ENCODE assay signal across 12 cellular contexts in the genomic region with DNA sequence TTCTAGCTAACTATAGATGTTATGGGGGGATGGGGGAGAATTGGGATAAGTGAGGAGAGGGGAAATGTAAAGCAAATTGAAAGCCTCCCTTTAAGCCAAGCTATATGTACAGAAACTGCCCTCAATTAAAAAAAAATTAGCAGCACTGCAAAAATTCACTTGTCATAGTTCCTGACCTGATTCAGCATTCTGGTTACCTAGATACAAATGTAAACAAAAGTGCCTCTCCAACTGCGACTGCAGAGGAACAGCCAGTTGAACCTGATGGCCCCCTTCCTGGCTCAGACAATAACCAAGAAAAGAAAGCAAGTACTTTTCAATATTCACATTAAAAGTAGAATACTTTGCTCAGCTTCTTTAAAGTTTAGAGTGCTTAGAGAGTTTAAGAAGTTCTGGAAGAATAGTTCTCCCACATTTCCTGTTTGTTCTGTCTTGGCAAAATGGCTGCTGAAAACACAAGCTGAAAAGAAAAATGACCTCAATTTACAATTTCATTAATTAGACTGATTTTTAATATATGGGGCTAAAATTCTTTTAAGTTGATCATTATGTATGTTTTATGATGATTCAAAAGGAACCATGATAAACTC. TPM values are rescaled to one million over a fixed set of nuclear protein-coding genes. Genes with fewer than 3 reads are reported as not detected.
DNase-seq lines count a peak whose midpoint lies in the region; ATAC-seq, FAIRE-seq and TF ChIP-seq lines count a peak whose summit lies in the region.
"Had no signal": no experiment of that assay in that cellular context is flagged by ENCODE, and none has a peak within 500 bp of the region (broad histone marks: within the 10 kb centered on the region; RNA-seq: fewer than 3 reads in every experiment).

No MANE protein-coding gene starts in this region.

- 0 out of 2 replicates have a peak overlapping the region, but pooled peaks have one; percentile 11 for H2AFZ ChIP-seq in Loucy (ENCODE audit: low read length)

- H3K79me2 ChIP-seq in Loucy (ENCODE audit: insufficient read depth, low read length) = no peaks in the 10 kb centered on the region

- TF ChIP-seq CTCF in Calu3 (IDR thresholded peaks at IDR 0.05; ENCODE audit: unreplicated experiment) (no peak), Loucy (conservative IDR thresholded peaks at IDR 0.05; ENCODE audit: low read length) (no peak), VCaP (conservative IDR thresholded peaks at IDR 0.05) (no peak)

- no peak overlapping the region for H3K4me3 Mint-ChIP-seq in Calu3 (ENCODE audit: low read depth, unreplicated experiment)
- H3K4me3 Mint-ChIP-seq in stimulated activated memory B cell treated with anti-CD40 and anti-IgM and Interleukin-4, amounts not matched to agents 10 μg/mL and 1 μg/mL and 100 μg/mL, for 72 hours = no peak overlapping the region

- no peak overlapping the region for H3K9ac ChIP-seq in Loucy (ENCODE audit: low read depth, low read length, poor library complexity, severe bottlenecking)

- H3K4me2 ChIP-seq in Loucy (ENCODE audit: low read depth, low read length, poor library complexity, severe bottlenecking) = peak overlapping the region; percentile 32

- peaks cover 3% of the 10 kb centered on the region for H3K9me3 Mint-ChIP-seq in Calu3 (ENCODE audit: low read depth, unreplicated experiment)
- H3K9me3 Mint-ChIP-seq in stimulated activated memory B cell treated with anti-CD40 and anti-IgM and Interleukin-4, amounts not matched to agents 10 μg/mL and 1 μg/mL and 100 μg/mL, for 72 hours = peaks cover 5% of the 10 kb centered on the region

- no peaks in the 10 kb centered on the region for H3K4me1 ChIP-seq in Loucy (ENCODE audit: insufficient read depth, low read length, poor library complexity, severe bottlenecking)

- no peaks in the 10 kb centered on the region for H4K20me1 ChIP-seq in Loucy (ENCODE audit: insufficient read depth, low read length, poor library complexity, severe bottlenecking)

- no peaks in the 10 kb centered on the region for H3K9me2 ChIP-seq in Loucy (replicated peaks; ENCODE audit: low read depth, low read length)

- BruUV-seq in Calu3 (replicated peaks; lab: Mats Ljungman, UMichigan) = no TSS peak

- H3K4me1 Mint-ChIP-seq in Calu3 (ENCODE audit: low read depth, unreplicated experiment) = peaks cover 7% of the 10 kb centered on the region
- no peaks in the 10 kb centered on the region for H3K4me1 Mint-ChIP-seq in stimulated activated memory B cell treated with anti-CD40 and anti-IgM and Interleukin-4, amounts not matched to agents 10 μg/mL and 1 μg/mL and 100 μg/mL, for 72 hours

- no peaks in the 10 kb centered on the region for H3K9me3 ChIP-seq in Loucy (ENCODE audit: insufficient read depth, low read depth, low read length)

- H3K36me3 ChIP-seq in Loucy (ENCODE audit: insufficient read depth, low read length) = no peaks in the 10 kb centered on the region

- H3K27me3 Mint-ChIP-seq in Calu3 (ENCODE audit: unreplicated experiment) = no peaks in the 10 kb centered on the region
- H3K27me3 Mint-ChIP-seq in stimulated activated memory B cell treated with anti-CD40 and anti-IgM and Interleukin-4, amounts not matched to agents 10 μg/mL and 1 μg/mL and 100 μg/mL, for 72 hours = no peaks in the 10 kb centered on the region

- DNase-seq in Calu3 (peak; percentile 43), NCI-H2227 (lab: John Stamatoyannopoulos, UW; ENCODE audit: unreplicated experiment) (no peak), NK-92 (lab: John Stamatoyannopoulos, UW; ENCODE audit: unreplicated experiment) (no peak)
- DNase-seq: caudate nucleus, IMR-90 had no signal

- H3F3A ChIP-seq in Loucy (ENCODE audit: low read depth) = no peaks in the 10 kb centered on the region; the same call in 1 of the 2 replicates

- no peaks in the 10 kb centered on the region for H3K36me3 Mint-ChIP-seq in Calu3 (ENCODE audit: insufficient read depth, unreplicated experiment)
- H3K36me3 Mint-ChIP-seq in stimulated activated memory B cell treated with anti-CD40 and anti-IgM and Interleukin-4, amounts not matched to agents 10 μg/mL and 1 μg/mL and 100 μg/mL, for 72 hours = no peaks in the 10 kb centered on the region

- no peaks in the 10 kb centered on the region for H3K27me3 ChIP-seq in Loucy (ENCODE audit: insufficient read depth, low read length, poor library complexity, severe bottlenecking)

- no peak for ATAC-seq in HG02973 (IDR thresholded peaks at IDR 0.05; ENCODE audit: unreplicated experiment)
- no peak for ATAC-seq in stimulated activated memory B cell treated with anti-CD40 and anti-IgM and Interleukin-4, amounts not matched to agents 10 μg/mL and 1 μg/mL and 100 μg/mL, for 72 hours

- peak overlapping the region; percentile 36 for H3K27ac Mint-ChIP-seq in Calu3 (ENCODE audit: unreplicated experiment)
- no peak overlapping the region for H3K27ac Mint-ChIP-seq in stimulated activated memory B cell treated with anti-CD40 and anti-IgM and Interleukin-4, amounts not matched to agents 10 μg/mL and 1 μg/mL and 100 μg/mL, for 72 hours

- peak; percentile 98 for FAIRE-seq in islet of Langerhans (lab: Jason Lieb, UNC)
- FAIRE-seq: G401.6 had no signal

- CTCF ChIA-PET in Calu3 (lab: Charles Lee) = no interaction called here

- peak overlapping the region; percentile 9 for H3K4me3 ChIP-seq in Loucy (ENCODE audit: low read length, poor library complexity, severe bottlenecking)

- intact Hi-C loops in Calu3 (cut with micrococcal nuclease; ENCODE audit: unreplicated experiment) = no loop called here

- H3K27ac ChIP-seq in VCaP = peak overlapping the region; percentile 7; the same call in 1 of the 2 replicates

RNA-seq across cellular contexts. Expression of a gene that starts 1.5 kb away (rescaled TPM):
- not detected in 2 replicates for total RNA-seq in Calu3 (2022)
- total RNA-seq: IMR-90, mucosa of gallbladder had no signal
